21 cellular contexts compared by ENCODE assay signal in genomic region chr15:79886119-79886518, GRCh38.
"Had no signal": no experiment of that assay in that cellular context is flagged by ENCODE, and none has a peak within 500 bp of the region (broad histone marks: within the 10 kb centered on the region; RNA-seq: fewer than 3 reads in every experiment).

No MANE protein-coding gene starts in this region.

- DNase-seq: activated CD4-positive, alpha-beta memory T cell treated with anti-CD3 and anti-CD28 coated beads, Interleukin-2, amount 10 ng/mL, durations not matched to agents 7 days and 5 days; activated CD4-positive, alpha-beta T cell treated with anti-CD3 and anti-CD28 coated beads, Interleukin-2, amount 10 ng/mL, durations not matched to agents 24 days and 14 days; activated gamma-delta T cell; activated naive CD4-positive, alpha-beta T cell treated with anti-CD3 and anti-CD28 coated beads, Interleukin-2, amount 50 U/mL, for 16 hours; activated naive CD8-positive, alpha-beta T cell treated with anti-CD3 and anti-CD28 coated beads, Interleukin-2, amount 50 U/mL, for 24 hours; activated T-cell treated with anti-CD3 and anti-CD28 coated beads for 4 hours; cortex of kidney; erythroblast; foreskin keratinocyte; immature natural killer cell; kidney glomerular epithelial cell; left ventricle myocardium inferior; nephron progenitor cell; sigmoid colon; spleen; stimulated activated CD4-positive, alpha-beta T cell treated with anti-CD3 and anti-CD28 coated beads, Interleukin-4, amount 100 ng/mL, for 1 hour; stimulated activated naive CD4-positive, alpha-beta T cell; upper lobe of right lung had no signal

- H3K4me3 ChIP-seq: cardiac muscle cell, left ventricle myocardium inferior, sigmoid colon, spleen, upper lobe of right lung had no signal

- H3K9me3 ChIP-seq: left ventricle myocardium inferior, sigmoid colon, spleen, upper lobe of right lung had no signal

- H3K4me1 ChIP-seq: foreskin keratinocyte, sigmoid colon, upper lobe of right lung had no signal

- FAIRE-seq: endometrium had no signal

- H3K27ac ChIP-seq: cardiac muscle cell, foreskin keratinocyte, left ventricle myocardium inferior, sigmoid colon, upper lobe of right lung had no signal

- H3K27me3 ChIP-seq: cardiac muscle cell, foreskin keratinocyte, sigmoid colon, spleen, upper lobe of right lung had no signal

- ATAC-seq: activated CD4-positive, CD25-positive, alpha-beta regulatory T cell treated with anti-CD3 and anti-CD28 coated beads, Interleukin-2, amount 50 U/mL, for 24 hours; activated naive CD8-positive, alpha-beta T cell treated with anti-CD3 and anti-CD28 coated beads, Interleukin-2, amount 50 U/mL, for 24 hours; foreskin keratinocyte; upper lobe of right lung had no signal
